2 cellular contexts compared by ENCODE assay signal in the genomic region with DNA sequence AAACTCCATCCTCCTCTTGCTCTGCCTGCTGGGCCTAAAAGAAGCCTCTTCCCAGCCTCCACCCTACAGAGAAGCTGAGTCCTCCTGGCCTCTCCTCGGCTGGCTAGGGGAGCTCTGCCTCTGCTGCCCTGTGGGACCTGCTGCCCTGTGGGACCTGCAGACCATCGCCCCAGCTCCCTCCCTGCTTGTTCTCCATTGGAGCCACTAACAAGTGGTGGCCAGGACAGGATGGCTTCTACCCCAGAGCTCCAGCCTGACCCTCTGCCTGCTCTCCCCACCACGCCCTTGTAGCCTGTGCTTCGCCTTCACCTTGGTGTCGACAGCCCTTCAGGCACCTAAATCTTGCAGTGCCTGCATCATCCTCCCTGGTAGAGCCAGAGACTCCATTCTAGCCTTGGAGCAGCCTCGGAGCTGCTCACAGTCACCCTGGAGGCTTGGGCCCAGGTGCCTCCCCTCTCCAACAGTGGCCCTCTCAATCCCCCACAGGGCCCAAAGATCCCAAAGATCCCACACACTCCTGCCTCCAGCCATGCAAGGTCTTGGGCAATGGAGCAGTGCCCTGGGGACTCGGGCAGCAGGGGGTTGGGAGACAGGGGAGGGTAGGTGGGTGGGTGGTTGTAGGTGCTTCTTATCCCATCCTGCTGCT.
TF ChIP-seq lines count a peak whose summit lies in the region.

No MANE protein-coding gene starts in this region.

TF ChIP-seq in GM23338, 12 proteins besides CTCF, POLR2A, EP300 and RAD21 (continues in another document):
- TF ChIP-seq, protein P1, sequence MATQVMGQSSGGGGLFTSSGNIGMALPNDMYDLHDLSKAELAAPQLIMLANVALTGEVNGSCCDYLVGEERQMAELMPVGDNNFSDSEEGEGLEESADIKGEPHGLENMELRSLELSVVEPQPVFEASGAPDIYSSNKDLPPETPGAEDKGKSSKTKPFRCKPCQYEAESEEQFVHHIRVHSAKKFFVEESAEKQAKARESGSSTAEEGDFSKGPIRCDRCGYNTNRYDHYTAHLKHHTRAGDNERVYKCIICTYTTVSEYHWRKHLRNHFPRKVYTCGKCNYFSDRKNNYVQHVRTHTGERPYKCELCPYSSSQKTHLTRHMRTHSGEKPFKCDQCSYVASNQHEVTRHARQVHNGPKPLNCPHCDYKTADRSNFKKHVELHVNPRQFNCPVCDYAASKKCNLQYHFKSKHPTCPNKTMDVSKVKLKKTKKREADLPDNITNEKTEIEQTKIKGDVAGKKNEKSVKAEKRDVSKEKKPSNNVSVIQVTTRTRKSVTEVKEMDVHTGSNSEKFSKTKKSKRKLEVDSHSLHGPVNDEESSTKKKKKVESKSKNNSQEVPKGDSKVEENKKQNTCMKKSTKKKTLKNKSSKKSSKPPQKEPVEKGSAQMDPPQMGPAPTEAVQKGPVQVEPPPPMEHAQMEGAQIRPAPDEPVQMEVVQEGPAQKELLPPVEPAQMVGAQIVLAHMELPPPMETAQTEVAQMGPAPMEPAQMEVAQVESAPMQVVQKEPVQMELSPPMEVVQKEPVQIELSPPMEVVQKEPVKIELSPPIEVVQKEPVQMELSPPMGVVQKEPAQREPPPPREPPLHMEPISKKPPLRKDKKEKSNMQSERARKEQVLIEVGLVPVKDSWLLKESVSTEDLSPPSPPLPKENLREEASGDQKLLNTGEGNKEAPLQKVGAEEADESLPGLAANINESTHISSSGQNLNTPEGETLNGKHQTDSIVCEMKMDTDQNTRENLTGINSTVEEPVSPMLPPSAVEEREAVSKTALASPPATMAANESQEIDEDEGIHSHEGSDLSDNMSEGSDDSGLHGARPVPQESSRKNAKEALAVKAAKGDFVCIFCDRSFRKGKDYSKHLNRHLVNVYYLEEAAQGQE (IDR thresholded peaks at IDR 0.05; ENCODE audit: unreplicated experiment), result no peak
- no peak for TF ChIP-seq EZH2phosphoT487 (IDR thresholded peaks at IDR 0.05; ENCODE audit: unreplicated experiment)
- TF ChIP-seq, protein P2, sequence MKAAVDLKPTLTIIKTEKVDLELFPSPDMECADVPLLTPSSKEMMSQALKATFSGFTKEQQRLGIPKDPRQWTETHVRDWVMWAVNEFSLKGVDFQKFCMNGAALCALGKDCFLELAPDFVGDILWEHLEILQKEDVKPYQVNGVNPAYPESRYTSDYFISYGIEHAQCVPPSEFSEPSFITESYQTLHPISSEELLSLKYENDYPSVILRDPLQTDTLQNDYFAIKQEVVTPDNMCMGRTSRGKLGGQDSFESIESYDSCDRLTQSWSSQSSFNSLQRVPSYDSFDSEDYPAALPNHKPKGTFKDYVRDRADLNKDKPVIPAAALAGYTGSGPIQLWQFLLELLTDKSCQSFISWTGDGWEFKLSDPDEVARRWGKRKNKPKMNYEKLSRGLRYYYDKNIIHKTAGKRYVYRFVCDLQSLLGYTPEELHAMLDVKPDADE (IDR thresholded peaks at IDR 0.05), result no peak
- TF ChIP-seq, protein P3, sequence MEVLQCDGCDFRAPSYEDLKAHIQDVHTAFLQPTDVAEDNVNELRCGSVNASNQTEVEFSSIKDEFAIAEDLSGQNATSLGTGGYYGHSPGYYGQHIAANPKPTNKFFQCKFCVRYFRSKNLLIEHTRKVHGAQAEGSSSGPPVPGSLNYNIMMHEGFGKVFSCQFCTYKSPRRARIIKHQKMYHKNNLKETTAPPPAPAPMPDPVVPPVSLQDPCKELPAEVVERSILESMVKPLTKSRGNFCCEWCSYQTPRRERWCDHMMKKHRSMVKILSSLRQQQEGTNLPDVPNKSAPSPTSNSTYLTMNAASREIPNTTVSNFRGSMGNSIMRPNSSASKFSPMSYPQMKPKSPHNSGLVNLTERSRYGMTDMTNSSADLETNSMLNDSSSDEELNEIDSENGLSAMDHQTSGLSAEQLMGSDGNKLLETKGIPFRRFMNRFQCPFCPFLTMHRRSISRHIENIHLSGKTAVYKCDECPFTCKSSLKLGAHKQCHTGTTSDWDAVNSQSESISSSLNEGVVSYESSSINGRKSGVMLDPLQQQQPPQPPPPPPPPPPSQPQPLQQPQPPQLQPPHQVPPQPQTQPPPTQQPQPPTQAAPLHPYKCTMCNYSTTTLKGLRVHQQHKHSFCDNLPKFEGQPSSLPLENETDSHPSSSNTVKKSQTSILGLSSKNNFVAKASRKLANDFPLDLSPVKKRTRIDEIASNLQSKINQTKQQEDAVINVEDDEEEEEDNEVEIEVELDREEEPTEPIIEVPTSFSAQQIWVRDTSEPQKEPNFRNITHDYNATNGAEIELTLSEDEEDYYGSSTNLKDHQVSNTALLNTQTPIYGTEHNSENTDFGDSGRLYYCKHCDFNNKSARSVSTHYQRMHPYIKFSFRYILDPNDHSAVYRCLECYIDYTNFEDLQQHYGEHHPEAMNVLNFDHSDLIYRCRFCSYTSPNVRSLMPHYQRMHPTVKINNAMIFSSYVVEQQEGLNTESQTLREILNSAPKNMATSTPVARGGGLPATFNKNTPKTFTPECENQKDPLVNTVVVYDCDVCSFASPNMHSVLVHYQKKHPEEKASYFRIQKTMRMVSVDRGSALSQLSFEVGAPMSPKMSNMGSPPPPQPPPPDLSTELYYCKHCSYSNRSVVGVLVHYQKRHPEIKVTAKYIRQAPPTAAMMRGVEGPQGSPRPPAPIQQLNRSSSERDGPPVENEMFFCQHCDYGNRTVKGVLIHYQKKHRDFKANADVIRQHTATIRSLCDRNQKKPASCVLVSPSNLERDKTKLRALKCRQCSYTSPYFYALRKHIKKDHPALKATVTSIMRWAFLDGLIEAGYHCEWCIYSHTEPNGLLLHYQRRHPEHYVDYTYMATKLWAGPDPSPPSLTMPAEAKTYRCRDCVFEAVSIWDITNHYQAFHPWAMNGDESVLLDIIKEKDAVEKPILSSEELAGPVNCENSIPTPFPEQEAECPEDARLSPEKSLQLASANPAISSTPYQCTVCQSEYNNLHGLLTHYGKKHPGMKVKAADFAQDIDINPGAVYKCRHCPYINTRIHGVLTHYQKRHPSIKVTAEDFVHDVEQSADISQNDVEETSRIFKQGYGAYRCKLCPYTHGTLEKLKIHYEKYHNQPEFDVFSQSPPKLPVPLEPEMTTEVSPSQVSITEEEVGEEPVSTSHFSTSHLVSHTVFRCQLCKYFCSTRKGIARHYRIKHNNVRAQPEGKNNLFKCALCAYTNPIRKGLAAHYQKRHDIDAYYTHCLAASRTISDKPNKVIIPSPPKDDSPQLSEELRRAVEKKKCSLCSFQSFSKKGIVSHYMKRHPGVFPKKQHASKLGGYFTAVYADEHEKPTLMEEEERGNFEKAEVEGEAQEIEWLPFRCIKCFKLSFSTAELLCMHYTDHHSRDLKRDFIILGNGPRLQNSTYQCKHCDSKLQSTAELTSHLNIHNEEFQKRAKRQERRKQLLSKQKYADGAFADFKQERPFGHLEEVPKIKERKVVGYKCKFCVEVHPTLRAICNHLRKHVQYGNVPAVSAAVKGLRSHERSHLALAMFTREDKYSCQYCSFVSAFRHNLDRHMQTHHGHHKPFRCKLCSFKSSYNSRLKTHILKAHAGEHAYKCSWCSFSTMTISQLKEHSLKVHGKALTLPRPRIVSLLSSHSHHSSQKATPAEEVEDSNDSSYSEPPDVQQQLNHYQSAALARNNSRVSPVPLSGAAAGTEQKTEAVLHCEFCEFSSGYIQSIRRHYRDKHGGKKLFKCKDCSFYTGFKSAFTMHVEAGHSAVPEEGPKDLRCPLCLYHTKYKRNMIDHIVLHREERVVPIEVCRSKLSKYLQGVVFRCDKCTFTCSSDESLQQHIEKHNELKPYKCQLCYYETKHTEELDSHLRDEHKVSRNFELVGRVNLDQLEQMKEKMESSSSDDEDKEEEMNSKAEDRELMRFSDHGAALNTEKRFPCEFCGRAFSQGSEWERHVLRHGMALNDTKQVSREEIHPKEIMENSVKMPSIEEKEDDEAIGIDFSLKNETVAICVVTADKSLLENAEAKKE (CRISPR knock-in tag; IDR thresholded peaks at IDR 0.05), result no peak
- no peak for TF ChIP-seq CREB1 (CRISPR knock-in tag; IDR thresholded peaks at IDR 0.05; ENCODE audit: low read depth)
- TF ChIP-seq STAT1 (IDR thresholded peaks at IDR 0.05; ENCODE audit: unreplicated experiment), result no peak
- TF ChIP-seq JUNB (IDR thresholded peaks at IDR 0.05; ENCODE audit: unreplicated experiment), result no peak
- TF ChIP-seq NANOG (IDR thresholded peaks at IDR 0.05; ENCODE audit: borderline replicate concordance), result no peak

TF ChIP-seq in WTC11, 78 proteins besides CTCF, POLR2A, EP300 and RAD21:
- TF ChIP-seq, protein P4, sequence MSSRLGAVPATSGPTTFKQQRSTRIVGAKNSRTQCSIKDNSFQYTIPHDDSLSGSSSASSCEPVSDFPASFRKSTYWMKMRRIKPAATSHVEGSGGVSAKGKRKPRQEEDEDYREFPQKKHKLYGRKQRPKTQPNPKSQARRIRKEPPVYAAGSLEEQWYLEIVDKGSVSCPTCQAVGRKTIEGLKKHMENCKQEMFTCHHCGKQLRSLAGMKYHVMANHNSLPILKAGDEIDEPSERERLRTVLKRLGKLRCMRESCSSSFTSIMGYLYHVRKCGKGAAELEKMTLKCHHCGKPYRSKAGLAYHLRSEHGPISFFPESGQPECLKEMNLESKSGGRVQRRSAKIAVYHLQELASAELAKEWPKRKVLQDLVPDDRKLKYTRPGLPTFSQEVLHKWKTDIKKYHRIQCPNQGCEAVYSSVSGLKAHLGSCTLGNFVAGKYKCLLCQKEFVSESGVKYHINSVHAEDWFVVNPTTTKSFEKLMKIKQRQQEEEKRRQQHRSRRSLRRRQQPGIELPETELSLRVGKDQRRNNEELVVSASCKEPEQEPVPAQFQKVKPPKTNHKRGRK (CRISPR knock-in tag; IDR thresholded peaks at IDR 0.05; ENCODE audit: borderline replicate concordance), result no peak
- TF ChIP-seq ZBTB21 (CRISPR knock-in tag; IDR thresholded peaks at IDR 0.05; ENCODE audit: borderline replicate concordance) (no peak), GRHL2 (CRISPR knock-in tag; IDR thresholded peaks at IDR 0.05; ENCODE audit: insufficient replicate concordance, severe bottlenecking) (no peak), TEAD1 (CRISPR knock-in tag; IDR thresholded peaks at IDR 0.05) (no peak), ZNF671 (CRISPR knock-in tag; IDR thresholded peaks at IDR 0.05) (no peak), ZNF396 (CRISPR knock-in tag; IDR thresholded peaks at IDR 0.05; ENCODE audit: borderline replicate concordance) (no peak), TP53 (CRISPR knock-in tag; IDR thresholded peaks at IDR 0.05) (no peak), SMAD3 (CRISPR knock-in tag; IDR thresholded peaks at IDR 0.05; ENCODE audit: borderline replicate concordance) (no peak), NFYB (CRISPR knock-in tag; conservative IDR thresholded peaks at IDR 0.05; ENCODE audit: low read depth) (no peak), KAT7 (CRISPR knock-in tag; IDR thresholded peaks at IDR 0.05; ENCODE audit: borderline replicate concordance) (no peak), ZNF263 (CRISPR knock-in tag; IDR thresholded peaks at IDR 0.05; ENCODE audit: low read depth) (no peak), IRF2 (CRISPR knock-in tag; IDR thresholded peaks at IDR 0.05; ENCODE audit: borderline replicate concordance, low read depth) (no peak), NFATC4 (CRISPR knock-in tag; IDR thresholded peaks at IDR 0.05) (no peak), NR3C1 (CRISPR knock-in tag; conservative IDR thresholded peaks at IDR 0.05; ENCODE audit: low read depth) (no peak), ATF1 (CRISPR knock-in tag; IDR thresholded peaks at IDR 0.05) (no peak)
- TF ChIP-seq, protein P5, sequence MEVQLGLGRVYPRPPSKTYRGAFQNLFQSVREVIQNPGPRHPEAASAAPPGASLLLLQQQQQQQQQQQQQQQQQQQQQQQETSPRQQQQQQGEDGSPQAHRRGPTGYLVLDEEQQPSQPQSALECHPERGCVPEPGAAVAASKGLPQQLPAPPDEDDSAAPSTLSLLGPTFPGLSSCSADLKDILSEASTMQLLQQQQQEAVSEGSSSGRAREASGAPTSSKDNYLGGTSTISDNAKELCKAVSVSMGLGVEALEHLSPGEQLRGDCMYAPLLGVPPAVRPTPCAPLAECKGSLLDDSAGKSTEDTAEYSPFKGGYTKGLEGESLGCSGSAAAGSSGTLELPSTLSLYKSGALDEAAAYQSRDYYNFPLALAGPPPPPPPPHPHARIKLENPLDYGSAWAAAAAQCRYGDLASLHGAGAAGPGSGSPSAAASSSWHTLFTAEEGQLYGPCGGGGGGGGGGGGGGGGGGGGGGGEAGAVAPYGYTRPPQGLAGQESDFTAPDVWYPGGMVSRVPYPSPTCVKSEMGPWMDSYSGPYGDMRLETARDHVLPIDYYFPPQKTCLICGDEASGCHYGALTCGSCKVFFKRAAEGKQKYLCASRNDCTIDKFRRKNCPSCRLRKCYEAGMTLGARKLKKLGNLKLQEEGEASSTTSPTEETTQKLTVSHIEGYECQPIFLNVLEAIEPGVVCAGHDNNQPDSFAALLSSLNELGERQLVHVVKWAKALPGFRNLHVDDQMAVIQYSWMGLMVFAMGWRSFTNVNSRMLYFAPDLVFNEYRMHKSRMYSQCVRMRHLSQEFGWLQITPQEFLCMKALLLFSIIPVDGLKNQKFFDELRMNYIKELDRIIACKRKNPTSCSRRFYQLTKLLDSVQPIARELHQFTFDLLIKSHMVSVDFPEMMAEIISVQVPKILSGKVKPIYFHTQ (CRISPR knock-in tag; IDR thresholded peaks at IDR 0.05), result no peak
- TF ChIP-seq, protein P6, sequence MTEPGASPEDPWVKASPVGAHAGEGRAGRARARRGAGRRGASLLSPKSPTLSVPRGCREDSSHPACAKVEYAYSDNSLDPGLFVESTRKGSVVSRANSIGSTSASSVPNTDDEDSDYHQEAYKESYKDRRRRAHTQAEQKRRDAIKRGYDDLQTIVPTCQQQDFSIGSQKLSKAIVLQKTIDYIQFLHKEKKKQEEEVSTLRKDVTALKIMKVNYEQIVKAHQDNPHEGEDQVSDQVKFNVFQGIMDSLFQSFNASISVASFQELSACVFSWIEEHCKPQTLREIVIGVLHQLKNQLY (CRISPR knock-in tag; IDR thresholded peaks at IDR 0.05), result no peak
- TF ChIP-seq, protein P7, sequence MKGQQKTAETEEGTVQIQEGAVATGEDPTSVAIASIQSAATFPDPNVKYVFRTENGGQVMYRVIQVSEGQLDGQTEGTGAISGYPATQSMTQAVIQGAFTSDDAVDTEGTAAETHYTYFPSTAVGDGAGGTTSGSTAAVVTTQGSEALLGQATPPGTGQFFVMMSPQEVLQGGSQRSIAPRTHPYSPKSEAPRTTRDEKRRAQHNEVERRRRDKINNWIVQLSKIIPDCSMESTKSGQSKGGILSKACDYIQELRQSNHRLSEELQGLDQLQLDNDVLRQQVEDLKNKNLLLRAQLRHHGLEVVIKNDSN (CRISPR knock-in tag; IDR thresholded peaks at IDR 0.05), result no peak
- TF ChIP-seq, protein P8, sequence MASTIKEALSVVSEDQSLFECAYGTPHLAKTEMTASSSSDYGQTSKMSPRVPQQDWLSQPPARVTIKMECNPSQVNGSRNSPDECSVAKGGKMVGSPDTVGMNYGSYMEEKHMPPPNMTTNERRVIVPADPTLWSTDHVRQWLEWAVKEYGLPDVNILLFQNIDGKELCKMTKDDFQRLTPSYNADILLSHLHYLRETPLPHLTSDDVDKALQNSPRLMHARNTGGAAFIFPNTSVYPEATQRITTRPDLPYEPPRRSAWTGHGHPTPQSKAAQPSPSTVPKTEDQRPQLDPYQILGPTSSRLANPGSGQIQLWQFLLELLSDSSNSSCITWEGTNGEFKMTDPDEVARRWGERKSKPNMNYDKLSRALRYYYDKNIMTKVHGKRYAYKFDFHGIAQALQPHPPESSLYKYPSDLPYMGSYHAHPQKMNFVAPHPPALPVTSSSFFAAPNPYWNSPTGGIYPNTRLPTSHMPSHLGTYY (CRISPR knock-in tag; IDR thresholded peaks at IDR 0.05), result no peak
- TF ChIP-seq, protein P9, sequence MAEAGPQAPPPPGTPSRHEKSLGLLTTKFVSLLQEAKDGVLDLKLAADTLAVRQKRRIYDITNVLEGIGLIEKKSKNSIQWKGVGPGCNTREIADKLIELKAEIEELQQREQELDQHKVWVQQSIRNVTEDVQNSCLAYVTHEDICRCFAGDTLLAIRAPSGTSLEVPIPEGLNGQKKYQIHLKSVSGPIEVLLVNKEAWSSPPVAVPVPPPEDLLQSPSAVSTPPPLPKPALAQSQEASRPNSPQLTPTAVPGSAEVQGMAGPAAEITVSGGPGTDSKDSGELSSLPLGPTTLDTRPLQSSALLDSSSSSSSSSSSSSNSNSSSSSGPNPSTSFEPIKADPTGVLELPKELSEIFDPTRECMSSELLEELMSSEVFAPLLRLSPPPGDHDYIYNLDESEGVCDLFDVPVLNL (CRISPR knock-in tag; IDR thresholded peaks at IDR 0.05; ENCODE audit: borderline replicate concordance, low read depth), result no peak
